In the genomic region with DNA sequence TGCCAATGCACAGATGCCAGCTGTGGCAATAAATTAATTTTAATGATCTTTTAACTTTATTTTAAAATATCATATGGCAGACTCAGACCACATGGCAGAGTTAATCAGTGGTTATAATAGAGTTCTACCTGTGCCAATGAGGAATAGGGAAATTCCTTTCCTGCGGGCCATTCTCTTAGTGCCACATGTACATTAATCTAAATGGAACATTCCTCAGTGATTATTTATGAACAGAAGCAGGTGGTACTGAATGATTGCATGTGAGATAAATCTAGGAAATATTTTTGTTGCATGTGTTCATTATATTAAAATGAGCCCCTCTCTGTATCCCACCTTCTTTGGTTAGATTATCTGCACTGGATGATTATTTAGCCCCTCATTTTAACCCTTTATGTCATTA, we compare ENCODE assay signal across 27 cellular contexts.
"Had no signal": no experiment of that assay in that cellular context is flagged by ENCODE, and none has a peak within 500 bp of the region (broad histone marks: within the 10 kb centered on the region; RNA-seq: fewer than 3 reads in every experiment).

No MANE protein-coding gene starts in this region.

- H3K36me3 ChIP-seq: brain microvascular endothelial cell, esophagus muscularis mucosa, gastroesophageal sphincter, heart right ventricle had no signal

- DNase-seq: activated CD4-positive, alpha-beta memory T cell treated with anti-CD3 and anti-CD28 coated beads, Interleukin-2, amount 10 ng/mL, durations not matched to agents 7 days and 5 days; activated CD4-positive, alpha-beta T cell treated with anti-CD3 and anti-CD28 coated beads for 36 hours; activated CD4-positive, alpha-beta T cell treated with anti-CD3 and anti-CD28 coated beads, Interleukin-2, amount 10 ng/mL, durations not matched to agents 24 days and 14 days; activated CD4-positive, CD25-positive, alpha-beta regulatory T cell; activated CD4-positive, CD25-positive, alpha-beta regulatory T cell treated with anti-CD3 and anti-CD28 coated beads, Interleukin-2, amount 50 U/mL, for 72 hours; activated effector memory CD4-positive, alpha-beta T cell treated with Interleukin-2 at 50 U/mL for 16 hours; activated gamma-delta T cell treated with Interleukin-2 at 50 U/mL for 16 hours; activated naive CD4-positive, alpha-beta T cell treated with anti-CD3 and anti-CD28 coated beads, Interleukin-2, amount 50 U/mL, for 16 hours; activated naive CD4-positive, alpha-beta T cell treated with Interleukin-2 at 50 U/mL for 16 hours; activated T-cell treated with anti-CD3 and anti-CD28 coated beads, Interleukin-2, amount 50 U/mL, for 4 hours; amniotic stem cell; anterior cingulate cortex; brain microvascular endothelial cell; dorsolateral prefrontal cortex; effector memory CD4-positive, alpha-beta T cell; endodermal cell; erythroblast; foreskin melanocyte; heart right ventricle; T-helper 2 cell had no signal

- H3K27me3 Mint-ChIP-seq: dendritic cell treated with granulocyte-macrophage colony-stimulating factor and Interleukin-4, amounts not matched to agents 40 ng/mL and 50 ng/mL, for 4 days had no signal

- H3K4me1 Mint-ChIP-seq: activated CD4-positive, alpha-beta memory T cell treated with anti-CD3 and anti-CD28 coated beads, Interleukin-2, amount 10 ng/mL, durations not matched to agents 7 days and 5 days; activated CD4-positive, alpha-beta T cell treated with anti-CD3 and anti-CD28 coated beads for 36 hours; activated T-helper 17 cell treated with anti-CD3 and anti-CD28 coated beads, Interleukin-2, amount 50 U/mL, for 72 hours; central memory CD8-positive, alpha-beta T cell had no signal

- H3K9me3 ChIP-seq: esophagus muscularis mucosa, gastroesophageal sphincter, heart right ventricle had no signal

- H3K4me3 ChIP-seq: coronary artery, dorsolateral prefrontal cortex, esophagus muscularis mucosa, gastroesophageal sphincter, heart right ventricle had no signal

- H3K9me3 Mint-ChIP-seq: activated CD4-positive, alpha-beta memory T cell treated with anti-CD3 and anti-CD28 coated beads, Interleukin-2, amount 10 ng/mL, durations not matched to agents 7 days and 5 days; activated CD4-positive, alpha-beta T cell treated with anti-CD3 and anti-CD28 coated beads, Interleukin-2, amount 10 ng/mL, durations not matched to agents 24 days and 14 days; activated T-cell treated with anti-CD3 and anti-CD28 coated beads, Interleukin-2, amount 50 U/mL, for 4 hours; activated T-helper 17 cell treated with anti-CD3 and anti-CD28 coated beads, Interleukin-2, amount 50 U/mL, for 72 hours; central memory CD8-positive, alpha-beta T cell; dendritic cell treated with granulocyte-macrophage colony-stimulating factor and Interleukin-4, amounts not matched to agents 40 ng/mL and 50 ng/mL, for 4 days; endodermal cell had no signal

- H3K27me3 ChIP-seq: brain microvascular endothelial cell, dorsolateral prefrontal cortex, esophagus muscularis mucosa, gastroesophageal sphincter, heart right ventricle had no signal

- H3K36me3 Mint-ChIP-seq: activated naive CD8-positive, alpha-beta T cell had no signal

- ATAC-seq: activated CD4-positive, alpha-beta T cell treated with anti-CD3 and anti-CD28 coated beads for 36 hours; activated T-cell treated with anti-CD3 and anti-CD28 coated beads, Interleukin-2, amount 50 U/mL, for 4 hours; activated T-helper 17 cell treated with anti-CD3 and anti-CD28 coated beads, Interleukin-2, amount 50 U/mL, for 72 hours; gastroesophageal sphincter; heart right ventricle had no signal

- H3K27ac Mint-ChIP-seq: activated CD4-positive, alpha-beta memory T cell treated with anti-CD3 and anti-CD28 coated beads, Interleukin-2, amount 10 ng/mL, durations not matched to agents 7 days and 5 days; activated CD4-positive, alpha-beta T cell treated with anti-CD3 and anti-CD28 coated beads for 36 hours; activated CD4-positive, alpha-beta T cell treated with anti-CD3 and anti-CD28 coated beads, Interleukin-2, amount 10 ng/mL, durations not matched to agents 24 days and 14 days; activated naive CD8-positive, alpha-beta T cell; activated T-helper 17 cell treated with anti-CD3 and anti-CD28 coated beads, Interleukin-2, amount 50 U/mL, for 72 hours; dendritic cell treated with granulocyte-macrophage colony-stimulating factor and Interleukin-4, amounts not matched to agents 40 ng/mL and 50 ng/mL, for 4 days; endodermal cell had no signal

- H3K27ac ChIP-seq: brain microvascular endothelial cell, coronary artery, dorsolateral prefrontal cortex, esophagus muscularis mucosa, gastroesophageal sphincter, heart right ventricle had no signal

- H3K4me3 Mint-ChIP-seq: activated CD4-positive, alpha-beta memory T cell treated with anti-CD3 and anti-CD28 coated beads, Interleukin-2, amount 10 ng/mL, durations not matched to agents 7 days and 5 days; activated CD4-positive, alpha-beta T cell treated with anti-CD3 and anti-CD28 coated beads for 36 hours; activated CD4-positive, alpha-beta T cell treated with anti-CD3 and anti-CD28 coated beads, Interleukin-2, amount 10 ng/mL, durations not matched to agents 24 days and 14 days; activated naive CD8-positive, alpha-beta T cell; activated T-cell treated with anti-CD3 and anti-CD28 coated beads, Interleukin-2, amount 50 U/mL, for 4 hours; activated T-helper 17 cell treated with anti-CD3 and anti-CD28 coated beads, Interleukin-2, amount 50 U/mL, for 72 hours; central memory CD8-positive, alpha-beta T cell; dendritic cell treated with granulocyte-macrophage colony-stimulating factor and Interleukin-4, amounts not matched to agents 40 ng/mL and 50 ng/mL, for 4 days; endodermal cell had no signal
